16 cellular contexts compared by ENCODE assay signal in genomic region chr15:78932216-78932808, GRCh38.
"Had no signal": no experiment of that assay in that cellular context is flagged by ENCODE, and none has a peak within 500 bp of the region (broad histone marks: within the 10 kb centered on the region; RNA-seq: fewer than 3 reads in every experiment).

No MANE protein-coding gene starts in this region.

- H3K27ac ChIP-seq: stomach had no signal

- ATAC-seq: natural killer cell, right lobe of liver, T-cell had no signal

- DNase-seq: activated CD4-positive, alpha-beta T cell treated with anti-CD3 and anti-CD28 coated beads, Interleukin-2, amount 10 ng/mL, durations not matched to agents 7 days and 5 days; activated CD4-positive, CD25-positive, alpha-beta regulatory T cell; activated CD8-positive, alpha-beta memory T cell treated with anti-CD3 and anti-CD28 coated beads for 24 hours; amygdala; cerebellar nuclear complex; immature natural killer cell; natural killer cell; nucleus accumbens; right lobe of liver; stimulated activated CD4-positive, alpha-beta T cell treated with anti-CD3 and anti-CD28 coated beads, Interleukin-1b, Interleukin-23, amount 100 ng/mL, for 48 hours; stomach; T-cell had no signal

- H3K4me3 ChIP-seq: dorsolateral prefrontal cortex, esophagus muscularis mucosa, right lobe of liver, stomach, thoracic aorta had no signal

- H3K27me3 ChIP-seq: dorsolateral prefrontal cortex, esophagus muscularis mucosa, right lobe of liver, stomach had no signal

- H3K9me3 ChIP-seq: esophagus muscularis mucosa, right lobe of liver, stomach, thoracic aorta had no signal

- FAIRE-seq: endometrium had no signal
